1 cellular context compared by ENCODE assay signal in genomic region chr11:121226415-121227263, GRCh38.
TF ChIP-seq lines count a peak whose summit lies in the region.

No MANE protein-coding gene starts in this region.

TF ChIP-seq in H1, 55 proteins besides CTCF, POLR2A, EP300 and RAD21:
- TF ChIP-seq TAF7 (optimal IDR thresholded peaks at IDR 0.05; ENCODE audit: borderline replicate concordance, low read depth, low read length) (peak; percentile 26), SP2 (IDR thresholded peaks at IDR 0.05; ENCODE audit: low read length) (no peak), EGR1 (IDR thresholded peaks at IDR 0.05; ENCODE audit: borderline replicate concordance, low read depth, low read length) (no peak)
